Comparison of ENCODE assay signal across 19 cellular contexts in genomic region chr3:179107617-179108016, GRCh38. TPM values are rescaled to one million over a fixed set of nuclear protein-coding genes. Genes with fewer than 3 reads are reported as not detected.
DNase-seq lines count a peak whose midpoint lies in the region; ATAC-seq and TF ChIP-seq lines count a peak whose summit lies in the region.
"Had no signal": no experiment of that assay in that cellular context is flagged by ENCODE, and none has a peak within 500 bp of the region (broad histone marks: within the 10 kb centered on the region; RNA-seq: fewer than 3 reads in every experiment).

No MANE protein-coding gene starts in this region.

- in situ Hi-C loops in brain microvascular endothelial cell (cut with HindIII; ENCODE audit: low pct_ligation_motif_present, low sequenced_read_pairs) = no loop called here

- ATAC-seq in HG02981 (IDR thresholded peaks at IDR 0.05; ENCODE audit: unreplicated experiment) = no peak
- ATAC-seq: K562, Panc1 had no signal

- H3K27me3 ChIP-seq in brain microvascular endothelial cell (replicated peaks) (no peaks in the 10 kb centered on the region), osteoblast (ENCODE audit: insufficient read depth, low read length) (no peaks in the 10 kb centered on the region)

- H3K79me2 ChIP-seq in osteoblast (ENCODE audit: insufficient read depth, low read length) = no peaks in the 10 kb centered on the region

- H3K4me1 ChIP-seq in osteoblast (ENCODE audit: insufficient read depth, low read length) = peaks cover 13% of the 10 kb centered on the region

- H3K27ac ChIP-seq in brain microvascular endothelial cell (peak overlapping the region; percentile 43), osteoblast (ENCODE audit: low read depth, low read length) (peak overlapping the region; percentile 55)
- H3K27ac ChIP-seq: C4-2B had no signal

- TF ChIP-seq CTCF in brain microvascular endothelial cell (IDR thresholded peaks at IDR 0.05; ENCODE audit: low read depth, low read length, missing control alignments) (no peak), osteoblast (IDR thresholded peaks at IDR 0.05; ENCODE audit: extremely low read depth, low read depth, low read length) (no peak), GM20000 (IDR thresholded peaks at IDR 0.05; ENCODE audit: extremely low read depth, missing control alignments) (no peak)

- DNase-seq in A172 (ENCODE audit: low spot score) (peak; percentile 18), NCI-H69 (lab: John Stamatoyannopoulos, UW) (peak; percentile 18), brain microvascular endothelial cell (peak; percentile 11), osteoblast (ENCODE audit: insufficient read length, low spot score, missing footprints) (no peak), GM20000 (ENCODE audit: low spot score) (no peak), NCI-H748 treated with DMSO at 0.1 percent for 48 hours (lab: John Stamatoyannopoulos, UW) (no peak)
- DNase-seq: 8988T; Calu3; CD8-positive, alpha-beta memory T cell; DMS153; GDM1; NCI-H1048; NCI-H1417 treated with DMSO at 0.1 percent for 48 hours; NCI-H187; NK-92 treated with Interleukin-12 subunit alpha and Interleukin-12 subunit beta, amount 100 ng/mL, for 24 hours had no signal

- no peaks in the 10 kb centered on the region for H3K9me3 ChIP-seq in osteoblast (ENCODE audit: low read depth, low read length)

- H4K20me1 ChIP-seq in osteoblast (ENCODE audit: insufficient read depth, low read length) = no peaks in the 10 kb centered on the region

- no peak overlapping the region for H2AFZ ChIP-seq in osteoblast (ENCODE audit: low read length)

- peak overlapping the region; percentile 43 for H3K4me2 ChIP-seq in osteoblast (ENCODE audit: insufficient read depth, low read length)

- H3K4me3 ChIP-seq in brain microvascular endothelial cell (ENCODE audit: low read depth, low read length) = no peak overlapping the region
- H3K4me3 ChIP-seq in osteoblast (ENCODE audit: insufficient read depth, low read length) = no peak overlapping the region
- H3K4me3 ChIP-seq: K562 had no signal

- H3K36me3 ChIP-seq in brain microvascular endothelial cell (replicated peaks) = no peaks in the 10 kb centered on the region
- H3K36me3 ChIP-seq in osteoblast (ENCODE audit: insufficient read depth, low read length) = no peaks in the 10 kb centered on the region

RNA-seq across cellular contexts. Expression of gene ZMAT3, which starts 36.0 kb away (rescaled TPM):
- 10.5 and 13.3 TPM in 2 replicates for total RNA-seq in A172 (2014; rRNA removed; shearing (Covaris generic))
- total RNA-seq in osteoblast = 47.0 and 56.0 TPM in 2 replicates

RNA-seq across cellular contexts. Expression of gene PIK3CA, which starts 40.5 kb away (rescaled TPM):
- 18.9 and 23.1 TPM in 2 replicates for total RNA-seq in A172 (2014; rRNA removed; shearing (Covaris generic))
- total RNA-seq in osteoblast = 29.8 and 34.7 TPM in 2 replicates

Comparison
In these comparisons a context has a peak if more than half of its experiments do, and no peak if none do; other contexts are left out.
1. DNase-seq: peak in A172 (single experiment), NCI-H69 (single experiment) and brain microvascular endothelial cell (single experiment); none in osteoblast (single experiment), GM20000 (single experiment) and NCI-H748 treated with DMSO at 0.1 percent for 48 hours (single experiment).